In genomic region chr20:57415791-57416190, GRCh38 we compare ENCODE assay signal across 16 cellular contexts.
"Had no signal": no experiment of that assay in that cellular context is flagged by ENCODE, and none has a peak within 500 bp of the region (broad histone marks: within the 10 kb centered on the region; RNA-seq: fewer than 3 reads in every experiment).

No MANE protein-coding gene starts in this region.

- ATAC-seq: activated CD8-positive, alpha-beta memory T cell treated with anti-CD3 and anti-CD28 coated beads, Interleukin-2, amount 10 ng/mL, durations not matched to agents 7 days and 5 days; activated naive CD4-positive, alpha-beta T cell treated with anti-CD3 and anti-CD28 coated beads, Interleukin-2, amount 50 U/mL, for 72 hours; activated T-cell treated with anti-CD3 and anti-CD28 coated beads, Interleukin-2, amount 50 U/mL, for 4 hours had no signal

- H3K27me3 ChIP-seq: ovary, thyroid gland had no signal

- H3K27ac ChIP-seq: esophagus squamous epithelium, thyroid gland, VCaP had no signal

- DNase-seq: activated CD4-positive, alpha-beta memory T cell treated with anti-CD3 and anti-CD28 coated beads for 36 hours; activated CD4-positive, alpha-beta T cell treated with anti-CD3 and anti-CD28 coated beads for 1 hour; activated CD8-positive, alpha-beta memory T cell treated with anti-CD3 and anti-CD28 coated beads, Interleukin-2, amount 10 ng/mL, durations not matched to agents 7 days and 5 days; activated effector memory CD4-positive, alpha-beta T cell treated with anti-CD3 and anti-CD28 coated beads, Interleukin-2, amount 50 U/mL, for 16 hours; activated T-cell treated with anti-CD3 and anti-CD28 coated beads, Interleukin-2, amount 50 U/mL, for 4 hours; caudate nucleus; esophagus squamous epithelium; hippocampal formation; kidney; stimulated activated CD4-positive, alpha-beta T cell treated with anti-CD3 and anti-CD28 coated beads, Interleukin-12 subunit alpha, Interleukin-12 subunit beta, amount 100 ng/mL, for 4 hours; stimulated activated CD4-positive, alpha-beta T cell treated with anti-CD3 and anti-CD28 coated beads, Interleukin-2, amount 100 ng/mL, for 24 hours; T-helper 1 cell; thyroid gland had no signal

- H3K4me1 ChIP-seq: thyroid gland had no signal

- H3K27me3 Mint-ChIP-seq: activated CD4-positive, alpha-beta memory T cell treated with anti-CD3 and anti-CD28 coated beads for 36 hours had no signal

- H3K4me3 Mint-ChIP-seq: activated CD4-positive, alpha-beta memory T cell treated with anti-CD3 and anti-CD28 coated beads for 36 hours; activated CD8-positive, alpha-beta memory T cell treated with anti-CD3 and anti-CD28 coated beads, Interleukin-2, amount 10 ng/mL, durations not matched to agents 7 days and 5 days; activated T-cell treated with anti-CD3 and anti-CD28 coated beads, Interleukin-2, amount 50 U/mL, for 4 hours had no signal

- H3K9me3 ChIP-seq: esophagus squamous epithelium, ovary, thyroid gland had no signal

- H3K9me3 Mint-ChIP-seq: activated CD4-positive, alpha-beta memory T cell treated with anti-CD3 and anti-CD28 coated beads for 36 hours; activated naive CD4-positive, alpha-beta T cell treated with anti-CD3 and anti-CD28 coated beads, Interleukin-2, amount 50 U/mL, for 72 hours; activated T-cell treated with anti-CD3 and anti-CD28 coated beads, Interleukin-2, amount 50 U/mL, for 4 hours had no signal

- H3K36me3 ChIP-seq: esophagus squamous epithelium, ovary, thyroid gland had no signal

- H3K4me3 ChIP-seq: esophagus squamous epithelium, ovary, thyroid gland had no signal

- H3K27ac Mint-ChIP-seq: activated CD4-positive, alpha-beta memory T cell treated with anti-CD3 and anti-CD28 coated beads for 36 hours; activated CD8-positive, alpha-beta memory T cell treated with anti-CD3 and anti-CD28 coated beads, Interleukin-2, amount 10 ng/mL, durations not matched to agents 7 days and 5 days had no signal

- H3K36me3 Mint-ChIP-seq: activated CD4-positive, alpha-beta memory T cell treated with anti-CD3 and anti-CD28 coated beads for 36 hours; activated CD8-positive, alpha-beta memory T cell treated with anti-CD3 and anti-CD28 coated beads, Interleukin-2, amount 10 ng/mL, durations not matched to agents 7 days and 5 days; activated naive CD4-positive, alpha-beta T cell treated with anti-CD3 and anti-CD28 coated beads, Interleukin-2, amount 50 U/mL, for 72 hours had no signal
